Comparison of ENCODE assay signal across 8 cellular contexts in the genomic region with DNA sequence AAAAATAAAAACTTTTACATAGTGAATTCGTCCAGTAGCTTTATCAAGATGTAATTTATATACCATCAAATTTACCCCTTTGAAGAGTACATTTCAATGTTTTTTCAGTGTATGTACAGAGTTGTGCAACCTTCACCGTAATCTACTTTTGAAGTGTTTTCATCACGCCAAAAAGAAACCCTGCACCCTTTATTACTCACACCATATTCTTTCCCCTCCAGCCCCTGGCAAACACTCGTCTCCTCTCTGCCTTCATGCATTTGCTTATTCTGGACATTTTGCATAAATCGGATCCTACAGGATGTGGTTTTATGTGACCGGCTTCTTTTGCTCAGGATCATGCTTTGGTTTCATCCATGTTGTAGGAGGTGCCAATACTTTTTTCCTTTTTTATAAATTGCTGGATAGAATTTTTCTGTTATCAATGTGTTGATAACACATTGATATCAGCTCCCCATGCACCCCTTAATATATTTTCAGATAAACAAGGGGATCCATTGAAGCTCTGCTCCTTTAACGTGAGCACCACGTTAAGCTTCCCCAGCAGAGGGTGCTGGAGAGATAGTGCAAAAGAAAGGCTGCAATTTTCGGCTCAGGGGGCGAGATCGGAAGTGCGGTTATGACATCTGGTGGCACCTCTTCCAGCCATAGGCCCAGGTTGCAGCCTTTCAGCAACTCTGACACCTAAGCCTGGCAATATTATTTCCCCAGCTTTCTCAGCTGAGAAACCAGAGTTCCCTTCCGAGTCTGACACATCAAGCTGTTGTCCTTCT.
DNase-seq lines count a peak whose midpoint lies in the region; ATAC-seq and TF ChIP-seq lines count a peak whose summit lies in the region.

No MANE protein-coding gene starts in this region.

- H3K27me3 ChIP-seq in GM23338 (ENCODE audit: insufficient read depth): no peaks in the 10 kb centered on the region
- no peaks in the 10 kb centered on the region for H3K27me3 ChIP-seq in mesenchymal stem cell (ENCODE audit: control insufficient read depth in 1 of 2, insufficient read depth in 1 of 2, low read length in 2 of 2)

- H3K14ac ChIP-seq in mesenchymal stem cell (ENCODE audit: low read length in 2 of 2): no peak overlapping the region

- H3K27ac ChIP-seq in GM23338 (ENCODE audit: low read depth): no peak overlapping the region
- H3K27ac ChIP-seq in mesenchymal stem cell (ENCODE audit: low read length, poor library complexity, severe bottlenecking): no peak overlapping the region

- no peak overlapping the region for H3K4me3 ChIP-seq in GM23338
- no peak overlapping the region for H3K4me3 ChIP-seq in mesenchymal stem cell (ENCODE audit: insufficient read depth in 1 of 2, low read depth in 1 of 2, low read length in 2 of 2)

- H2BK120ac ChIP-seq in mesenchymal stem cell (ENCODE audit: low read depth, low read length): no peak overlapping the region

- no peaks in the 10 kb centered on the region for H3K9me2 ChIP-seq in GM23338 (ENCODE audit: insufficient read depth)

- peak; percentile 67 to 92 for TF ChIP-seq CTCF in GM23338 (conservative IDR thresholded peaks at IDR 0.05; ENCODE audit: low read depth in 2 of 2)

- no peaks in the 10 kb centered on the region for H3K27me3 Mint-ChIP-seq in GM23338 (ENCODE audit: insufficient read depth, low read depth, poor library complexity)
- no peaks in the 10 kb centered on the region for H3K27me3 Mint-ChIP-seq in activated naive CD8-positive, alpha-beta T cell treated with anti-CD3 and anti-CD28 coated beads for 36 hours

- no peaks in the 10 kb centered on the region for H3K4me1 Mint-ChIP-seq in GM23338
- H3K4me1 Mint-ChIP-seq in activated naive CD8-positive, alpha-beta T cell treated with anti-CD3 and anti-CD28 coated beads for 36 hours: no peaks in the 10 kb centered on the region

- no peak overlapping the region for H2AFZ ChIP-seq in GM23338
- H2AFZ ChIP-seq in mesenchymal stem cell (ENCODE audit: low read depth, low read length): no peak overlapping the region

- no peak overlapping the region for H3K4me2 ChIP-seq in GM23338
- no peak overlapping the region for H3K4me2 ChIP-seq in mesenchymal stem cell (ENCODE audit: low read length, poor library complexity, severe bottlenecking)

- peak; percentile 81 for DNase-seq in GM23338 (ENCODE audit: low spot score)
- DNase-seq in NCI-H2107 treated with DMSO at 0.1 percent for 48 hours (lab: John Stamatoyannopoulos, UW; ENCODE audit: unreplicated experiment): peak; percentile 74
- peak; percentile 14 for DNase-seq in activated naive CD8-positive, alpha-beta T cell treated with anti-CD3 and anti-CD28 coated beads for 36 hours
- DNase-seq in mesenchymal stem cell: peak; percentile 0
- DNase-seq in Ammon's horn (ENCODE audit: low spot score): no peak
- no peak for DNase-seq in KG1 (lab: John Stamatoyannopoulos, UW)
- no peak for DNase-seq in DMS79 treated with DMSO at 0.1 percent for 48 hours (lab: John Stamatoyannopoulos, UW)

- H3K36me3 ChIP-seq in GM23338 (ENCODE audit: insufficient read depth) (no peaks in the 10 kb centered on the region), mesenchymal stem cell (ENCODE audit: control insufficient read depth in 1 of 2, insufficient read depth in 2 of 2, low read depth in 1 of 2, low read length in 2 of 2) (no peaks in the 10 kb centered on the region)

- H4K91ac ChIP-seq in mesenchymal stem cell (ENCODE audit: low read length): no peak overlapping the region

- peaks cover 4% of the 10 kb centered on the region for H3K9me3 ChIP-seq in mesenchymal stem cell (ENCODE audit: control insufficient read depth, low read length)

- no peak overlapping the region for H3K4ac ChIP-seq in mesenchymal stem cell (ENCODE audit: low read depth in 1 of 2, low read length in 2 of 2)

- no peaks in the 10 kb centered on the region for H3F3A ChIP-seq in GM23338 (replicated peaks; ENCODE audit: low read depth)

- H2BK15ac ChIP-seq in mesenchymal stem cell (ENCODE audit: low read depth, poor library complexity, severe bottlenecking): no peak overlapping the region

- H4K8ac ChIP-seq in mesenchymal stem cell (ENCODE audit: low read length): no peak overlapping the region

- ATAC-seq in GM23338 (peak; percentile 77), HG02938 (IDR thresholded peaks at IDR 0.05; ENCODE audit: unreplicated experiment) (no peak)

- H3K79me1 ChIP-seq in mesenchymal stem cell (replicated peaks; ENCODE audit: low read length, poor library complexity, severe bottlenecking): no peaks in the 10 kb centered on the region

- H3K79me2 ChIP-seq in GM23338 (replicated peaks; ENCODE audit: insufficient read depth): no peaks in the 10 kb centered on the region

- no peak overlapping the region for H2BK5ac ChIP-seq in mesenchymal stem cell (ENCODE audit: low read depth, low read length, poor library complexity, severe bottlenecking)

- no peak overlapping the region for H3K4me3 Mint-ChIP-seq in GM23338
- no peak overlapping the region for H3K4me3 Mint-ChIP-seq in activated naive CD8-positive, alpha-beta T cell treated with anti-CD3 and anti-CD28 coated beads for 36 hours

- H2BK12ac ChIP-seq in mesenchymal stem cell (ENCODE audit: low read length in 2 of 2): no peak overlapping the region

- no peaks in the 10 kb centered on the region for H3K36me3 Mint-ChIP-seq in GM23338 (ENCODE audit: low read depth)
- no peaks in the 10 kb centered on the region for H3K36me3 Mint-ChIP-seq in activated naive CD8-positive, alpha-beta T cell treated with anti-CD3 and anti-CD28 coated beads for 36 hours

- H4K20me1 ChIP-seq in GM23338 (replicated peaks; ENCODE audit: insufficient read depth): no peaks in the 10 kb centered on the region

- no peak overlapping the region for H3K9ac ChIP-seq in mesenchymal stem cell (ENCODE audit: low read length)

- no peak overlapping the region for H2AK5ac ChIP-seq in mesenchymal stem cell (ENCODE audit: low read length, severe bottlenecking)

- no peaks in the 10 kb centered on the region for H3K9me3 Mint-ChIP-seq in GM23338
- no peaks in the 10 kb centered on the region for H3K9me3 Mint-ChIP-seq in activated naive CD8-positive, alpha-beta T cell treated with anti-CD3 and anti-CD28 coated beads for 36 hours

- H3K23ac ChIP-seq in mesenchymal stem cell (ENCODE audit: low read length in 2 of 2): no peak overlapping the region

- no peak overlapping the region for H3K18ac ChIP-seq in mesenchymal stem cell (ENCODE audit: low read depth in 1 of 2, low read length in 2 of 2)

- no peak overlapping the region for H3K27ac Mint-ChIP-seq in GM23338
- no peak overlapping the region for H3K27ac Mint-ChIP-seq in activated naive CD8-positive, alpha-beta T cell treated with anti-CD3 and anti-CD28 coated beads for 36 hours

- 42% methylated on average over 11 of the region's 13 CpGs for WGBS in mesenchymal stem cell

- H3K4me1 ChIP-seq in GM23338 (ENCODE audit: insufficient read depth) (no peaks in the 10 kb centered on the region), mesenchymal stem cell (ENCODE audit: control insufficient read depth, insufficient read depth, low read depth, low read length) (no peaks in the 10 kb centered on the region)

TF ChIP-seq in GM23338, 12 proteins besides CTCF, POLR2A, EP300 and RAD21:
- TF ChIP-seq STAT1 (IDR thresholded peaks at IDR 0.05; ENCODE audit: unreplicated experiment) (no peak), EZH2 (IDR thresholded peaks at IDR 0.05; ENCODE audit: low read depth, unreplicated experiment) (no peak), REST (IDR thresholded peaks at IDR 0.05; ENCODE audit: unreplicated experiment) (no peak)

Comparison
In these comparisons a context has a peak if more than half of its experiments do, and no peak if none do; other contexts are left out.
1. DNase-seq: peak in GM23338 (single experiment), NCI-H2107 treated with DMSO at 0.1 percent for 48 hours (single experiment), activated naive CD8-positive, alpha-beta T cell treated with anti-CD3 and anti-CD28 coated beads for 36 hours (single experiment) and mesenchymal stem cell (single experiment); none in Ammon's horn (single experiment), KG1 (single experiment) and DMS79 treated with DMSO at 0.1 percent for 48 hours (single experiment).